Comparison of ENCODE assay signal across 13 cellular contexts in genomic region chr2:143524001-143524608, GRCh38.
DNase-seq lines count a peak whose midpoint lies in the region; ATAC-seq and TF ChIP-seq lines count a peak whose summit lies in the region.
"Had no signal": no experiment of that assay in that cellular context is flagged by ENCODE, and none has a peak within 500 bp of the region (broad histone marks: within the 10 kb centered on the region; RNA-seq: fewer than 3 reads in every experiment).

No MANE protein-coding gene starts in this region.

- no peaks in the 10 kb centered on the region for H3K79me2 ChIP-seq in fibroblast of lung (ENCODE audit: control insufficient read depth, insufficient read depth, low read length)
- no peaks in the 10 kb centered on the region for H3K79me2 ChIP-seq in neural progenitor cell (ENCODE audit: low read depth)

- H3K27me3 ChIP-seq in SJSA1 (replicated peaks) = no peaks in the 10 kb centered on the region
- no peaks in the 10 kb centered on the region for H3K27me3 ChIP-seq in fibroblast of lung (ENCODE audit: control insufficient read depth, insufficient read depth, low read length)
- H3K27me3 ChIP-seq in neural progenitor cell = no peaks in the 10 kb centered on the region

- H3K27me3 Mint-ChIP-seq in neural progenitor cell (ENCODE audit: insufficient read depth, low read depth) = peaks cover 2% of the 10 kb centered on the region
- H3K27me3 Mint-ChIP-seq: stimulated activated naive B cell treated with anti-CD40 and anti-IgM and Interleukin-4, amounts not matched to agents 10 μg/mL and 1 μg/mL and 100 μg/mL, for 72 hours had no signal

- no peaks in the 10 kb centered on the region for H4K20me1 ChIP-seq in fibroblast of lung (ENCODE audit: control insufficient read depth, extremely low read depth, insufficient read depth, low read length)
- H4K20me1 ChIP-seq in neural progenitor cell (ENCODE audit: low read depth) = no peaks in the 10 kb centered on the region

- H3K27ac ChIP-seq in SJSA1 (peak overlapping the region; percentile 72), fibroblast of lung (ENCODE audit: insufficient read depth, low read length) (no peak overlapping the region), neural progenitor cell (no peak overlapping the region)

- no peaks in the 10 kb centered on the region for H3K9me3 ChIP-seq in SJSA1 (replicated peaks)
- no peaks in the 10 kb centered on the region for H3K9me3 ChIP-seq in fibroblast of lung (ENCODE audit: control insufficient read depth, insufficient read depth, low read depth, low read length)
- H3K9me3 ChIP-seq in neural progenitor cell (ENCODE audit: low read depth) = no peaks in the 10 kb centered on the region

- peaks cover 27% of the 10 kb centered on the region for H3K4me1 Mint-ChIP-seq in neural progenitor cell

- H2AFZ ChIP-seq in fibroblast of lung (ENCODE audit: low read length) = peak overlapping the region; percentile 34
- peak overlapping the region; percentile 8 for H2AFZ ChIP-seq in neural progenitor cell (replicated peaks)

- H3K36me3 Mint-ChIP-seq in neural progenitor cell = no peaks in the 10 kb centered on the region

- no peak for TF ChIP-seq CTCF in fibroblast of lung (conservative IDR thresholded peaks at IDR 0.05 in 1 of 2, IDR thresholded peaks at IDR 0.05 in 1 of 2; ENCODE audit: low read depth in 1 of 2, low read length in 2 of 2)
- TF ChIP-seq CTCF in neural progenitor cell (IDR thresholded peaks at IDR 0.05) = no peak

- no peak for ATAC-seq in GM19035 (IDR thresholded peaks at IDR 0.05; ENCODE audit: unreplicated experiment)
- no peak for ATAC-seq in GM18861 (IDR thresholded peaks at IDR 0.05; ENCODE audit: unreplicated experiment)
- ATAC-seq: stimulated activated naive B cell treated with anti-CD40 and anti-IgM and Interleukin-4, amounts not matched to agents 10 μg/mL and 1 μg/mL and 100 μg/mL, for 72 hours had no signal

- no peak overlapping the region for H3K4me3 Mint-ChIP-seq in neural progenitor cell
- H3K4me3 Mint-ChIP-seq: CD14-positive monocyte; stimulated activated naive B cell treated with anti-CD40 and anti-IgM and Interleukin-4, amounts not matched to agents 10 μg/mL and 1 μg/mL and 100 μg/mL, for 72 hours had no signal

- H3K36me3 ChIP-seq in SJSA1 (no peaks in the 10 kb centered on the region), fibroblast of lung (ENCODE audit: control insufficient read depth, insufficient read depth, low read length) (no peaks in the 10 kb centered on the region), neural progenitor cell (no peaks in the 10 kb centered on the region)

- H3K4me2 ChIP-seq in fibroblast of lung (ENCODE audit: extremely low read depth, insufficient read depth, low read length) (peak overlapping the region; percentile 70), neural progenitor cell (no peak overlapping the region)

- H3K4me3 ChIP-seq in SJSA1 = no peak overlapping the region
- no peak overlapping the region for H3K4me3 ChIP-seq in fibroblast of lung (replicated peaks in 1 of 4; ENCODE audit: control extremely low read depth in 1 of 4, insufficient read depth in 1 of 4, low read depth in 3 of 4, low read length in 4 of 4)
- H3K4me3 ChIP-seq in neural progenitor cell = no peak overlapping the region

- no peak overlapping the region for H3K9ac ChIP-seq in fibroblast of lung (ENCODE audit: insufficient read depth, low read length)
- no peak overlapping the region for H3K9ac ChIP-seq in neural progenitor cell

- H3K9me3 Mint-ChIP-seq in neural progenitor cell = no peaks in the 10 kb centered on the region
- H3K9me3 Mint-ChIP-seq: CD14-positive monocyte had no signal

- H3K4me1 ChIP-seq in SJSA1 (replicated peaks) (peaks cover 28% of the 10 kb centered on the region), fibroblast of lung (ENCODE audit: control insufficient read depth, extremely low read depth, insufficient read depth, low read length) (peaks cover 4% of the 10 kb centered on the region), neural progenitor cell (peaks cover 50% of the 10 kb centered on the region)

- H3K27ac Mint-ChIP-seq in neural progenitor cell = no peak overlapping the region
- H3K27ac Mint-ChIP-seq: CD14-positive monocyte; stimulated activated naive B cell treated with anti-CD40 and anti-IgM and Interleukin-4, amounts not matched to agents 10 μg/mL and 1 μg/mL and 100 μg/mL, for 72 hours had no signal

- peak; percentile 26 for DNase-seq in AG20443 (ENCODE audit: low spot score)
- DNase-seq in SJSA1 (ENCODE audit: low read depth in 1 of 2, low spot score in 2 of 2) = peak in 1 of 2 experiments; percentile 55
- DNase-seq in fibroblast of lung (ENCODE audit: low read depth in 2 of 2) = peak; percentile 72 to 91
- no peak for DNase-seq in neural progenitor cell (ENCODE audit: low spot score)
- DNase-seq in activated CD8-positive, alpha-beta memory T cell treated with anti-CD3 and anti-CD28 coated beads for 24 hours = no peak
- DNase-seq in medulla oblongata (ENCODE audit: extremely low spot score) = no peak
- DNase-seq: activated CD4-positive, alpha-beta T cell treated with anti-CD3 and anti-CD28 coated beads, Interleukin-2, amount 50 U/mL, for 48 hours; stimulated activated CD4-positive, alpha-beta T cell treated with anti-CD3 and anti-CD28 coated beads, Interleukin-2, amount 100 ng/mL, for 48 hours; stimulated activated naive B cell treated with anti-CD40 and anti-IgM and Interleukin-4, amounts not matched to agents 10 μg/mL and 1 μg/mL and 100 μg/mL, for 72 hours; T-helper 2 cell had no signal

- peaks cover 9% of the 10 kb centered on the region for H3F3A ChIP-seq in neural progenitor cell (ENCODE audit: low read depth)

Comparison
In these comparisons a context has a peak if more than half of its experiments do, and no peak if none do; other contexts are left out.
1. DNase-seq: peak in AG20443 (single experiment) and fibroblast of lung (2 of 2); none in neural progenitor cell (single experiment), activated CD8-positive, alpha-beta memory T cell treated with anti-CD3 and anti-CD28 coated beads for 24 hours (single experiment) and medulla oblongata (single experiment).